ENCODE assay signal across 10 cellular contexts in the genomic region with DNA sequence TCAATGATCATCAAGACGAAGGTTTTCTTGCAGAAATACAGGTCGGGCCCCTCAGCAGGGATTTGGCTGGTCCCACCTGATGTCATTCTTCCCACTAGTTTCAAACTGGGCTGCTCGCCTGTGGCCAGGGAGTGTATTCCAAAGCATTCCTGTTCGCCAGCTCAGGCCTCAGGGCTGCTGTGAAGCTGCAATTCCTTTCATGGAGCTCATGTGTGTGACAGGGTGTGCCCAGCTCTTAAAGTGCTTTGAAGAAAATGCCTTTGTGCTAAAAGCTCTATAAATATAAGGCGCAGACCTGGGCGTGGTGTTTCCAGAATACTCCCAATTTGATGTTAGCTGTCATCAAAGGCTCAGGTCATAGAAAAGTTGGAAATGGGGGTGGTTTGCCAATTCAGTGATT.
A peak's percentile ranks its signal among the peaks of the same experiment; 100 is the strongest.
DNase-seq lines count a peak whose midpoint lies in the region; ATAC-seq, FAIRE-seq and TF ChIP-seq lines count a peak whose summit lies in the region.
"Had no signal": no experiment of that assay in that cellular context is flagged by ENCODE, and none has a peak within 500 bp of the region (broad histone marks: within the 10 kb centered on the region; RNA-seq: fewer than 3 reads in every experiment).

No MANE protein-coding gene starts in this region.

- peak overlapping the region; percentile 41 for H2AFZ ChIP-seq in HCT116 (ENCODE audit: low read depth, low read length, poor library complexity, severe bottlenecking)

- WGBS in A549 (ENCODE audit: missing lambda C conversion rate) = 41% methylated on average over 6 of the region's 6 CpGs

- no peak overlapping the region for H3K27ac Mint-ChIP-seq in activated T-helper 17 cell treated with anti-CD3 and anti-CD28 coated beads, Interleukin-2, amount 50 U/mL, for 72 hours
- H3K27ac Mint-ChIP-seq: effector memory CD8-positive, alpha-beta T cell had no signal

- H3K9ac ChIP-seq in HCT116 (ENCODE audit: low read length) = no peak overlapping the region
- H3K9ac ChIP-seq: BLaER1 treated with 17β-estradiol and CSF1 and Interleukin-3, amounts not matched to agents 10 nM and 100 nM had no signal

- no peaks in the 10 kb centered on the region; the same call in 2 of the 3 replicates for H3K9me3 ChIP-seq in A549
- H3K9me3 ChIP-seq in HCT116 (ENCODE audit: control insufficient read depth in 1 of 2, insufficient read depth in 1 of 2, low read depth in 1 of 2, low read length in 2 of 2) = no peaks in the 10 kb centered on the region
- H3K9me3 ChIP-seq: BLaER1 treated with 17β-estradiol and CSF1 and Interleukin-3, amounts not matched to agents 10 nM and 100 nM had no signal

- no TSS peak for BruUV-seq in HCT116 (replicated peaks; lab: Mats Ljungman, UMichigan)

- H3K4me3 ChIP-seq in A549 (no peak overlapping the region), HCT116 (replicated peaks in 1 of 2; ENCODE audit: low read depth in 1 of 2, low read length in 2 of 2) (no peak overlapping the region), bronchial epithelial cell (ENCODE audit: low read depth, low read length) (no peak overlapping the region)
- H3K4me3 ChIP-seq: BLaER1 treated with 17β-estradiol and CSF1 and Interleukin-3, amounts not matched to agents 10 nM and 100 nM had no signal

- no peaks in the 10 kb centered on the region for H4K20me1 ChIP-seq in HCT116 (ENCODE audit: insufficient read depth)
- H4K20me1 ChIP-seq: BLaER1 treated with 17β-estradiol and CSF1 and Interleukin-3, amounts not matched to agents 10 nM and 100 nM had no signal

- TF ChIP-seq POLR2A in A549 (IDR thresholded peaks at IDR 0.05; ENCODE audit: low read length) = no peak
- no peak for TF ChIP-seq POLR2A in HCT116 (IDR thresholded peaks at IDR 0.05; ENCODE audit: borderline replicate concordance, extremely low read depth, insufficient read depth, insufficient read length)

- no peaks in the 10 kb centered on the region for H3K36me3 Mint-ChIP-seq in activated T-helper 17 cell treated with anti-CD3 and anti-CD28 coated beads, Interleukin-2, amount 50 U/mL, for 72 hours (ENCODE audit: low read depth)

- H3K4me2 ChIP-seq in A549 (peak overlapping the region; percentile 38), HCT116 (ENCODE audit: low read length) (peak overlapping the region; percentile 61)
- H3K4me2 ChIP-seq: BLaER1 treated with 17β-estradiol and CSF1 and Interleukin-3, amounts not matched to agents 10 nM and 100 nM had no signal

- H3K36me3 ChIP-seq in HCT116 (ENCODE audit: control insufficient read depth in 1 of 2, insufficient read depth in 2 of 2, low read length in 2 of 2) (no peaks in the 10 kb centered on the region), bronchial epithelial cell (ENCODE audit: control insufficient read depth, insufficient read depth, low read length) (no peaks in the 10 kb centered on the region)
- H3K36me3 ChIP-seq: BLaER1 treated with 17β-estradiol and CSF1 and Interleukin-3, amounts not matched to agents 10 nM and 100 nM had no signal

- intact Hi-C loops in HCT116 (cut with micrococcal nuclease) = loop anchor here (1.0 kb wide), 5 partner anchors 139 to 363 kb away; partner anchors contain the start of gene BAMBI

- H3K27me3 Mint-ChIP-seq in activated T-helper 17 cell treated with anti-CD3 and anti-CD28 coated beads, Interleukin-2, amount 50 U/mL, for 72 hours = peaks cover 6% of the 10 kb centered on the region

- peak overlapping the region; percentile 65 to 80 for H3K27ac ChIP-seq in A549
- peak overlapping the region; percentile 23; the same call in 1 of the 2 replicates for H3K27ac ChIP-seq in HCT116 (ENCODE audit: low read depth, low read length)
- H3K27ac ChIP-seq: BLaER1 treated with 17β-estradiol and CSF1 and Interleukin-3, amounts not matched to agents 10 nM and 100 nM had no signal

- peak; percentile 46 to 88 for DNase-seq in A549 (ENCODE audit: low read depth in 1 of 2, low spot score in 1 of 2)
- DNase-seq in HCT116 (ENCODE audit: low read depth, low spot score) = peak; percentile 76
- peak; percentile 72 for DNase-seq in bronchial epithelial cell (ENCODE audit: low read depth)
- peak; percentile 97 for DNase-seq in islet precursor cell
- DNase-seq in DMS 273 treated with DMSO at 0.1 percent for 48 hours (lab: John Stamatoyannopoulos, UW) = no peak
- no peak for DNase-seq in NCI-H526 (lab: John Stamatoyannopoulos, UW)

- POLR2A ChIA-PET in A549 (lab: Yijun Ruan, JAX) = interaction anchor here (0.6 to 1.7 kb wide), 3 partner anchors 52 to 327 kb away, joined by 3 to 9 read pairs (median 6); partner anchors contain the start of gene BAMBI
- POLR2A ChIA-PET in HCT116 (lab: Charles Lee) = interaction anchor here (0.9 to 1.4 kb wide), 2 partner anchors 327 to 359 kb away, joined by 4 to 6 read pairs; no protein-coding TSS in a partner anchor

- no peaks in the 10 kb centered on the region for H3K79me2 ChIP-seq in HCT116 (ENCODE audit: insufficient read depth, low read length)

- no peaks in the 10 kb centered on the region for H3K27me3 ChIP-seq in HCT116 (ENCODE audit: insufficient read depth, low read length)
- no peaks in the 10 kb centered on the region for H3K27me3 ChIP-seq in bronchial epithelial cell (ENCODE audit: control insufficient read depth, insufficient read depth, low read length)
- H3K27me3 ChIP-seq: BLaER1 treated with 17β-estradiol and CSF1 and Interleukin-3, amounts not matched to agents 10 nM and 100 nM had no signal

- no peaks in the 10 kb centered on the region for H3K9me3 Mint-ChIP-seq in activated T-helper 17 cell treated with anti-CD3 and anti-CD28 coated beads, Interleukin-2, amount 50 U/mL, for 72 hours

- H3K4me1 ChIP-seq in A549 (peaks cover 26% of the 10 kb centered on the region), HCT116 (ENCODE audit: control insufficient read depth in 1 of 2, insufficient read depth in 2 of 2, low read length in 2 of 2) (peaks cover 7 to 34% of the 10 kb centered on the region in 2 experiments)

- TF ChIP-seq CTCF in A549 (IDR thresholded peaks at IDR 0.05) (no peak), HCT116 (IDR thresholded peaks at IDR 0.05 in 2 of 3, conservative IDR thresholded peaks at IDR 0.05 in 1 of 3; ENCODE audit: borderline replicate concordance in 1 of 3, insufficient read depth in 1 of 3, low read depth in 2 of 3, low read length in 2 of 3) (no peak), bronchial epithelial cell (IDR thresholded peaks at IDR 0.05; ENCODE audit: insufficient read depth, low read length, severe bottlenecking) (no peak)

- no peaks in the 10 kb centered on the region for H3K4me1 Mint-ChIP-seq in activated T-helper 17 cell treated with anti-CD3 and anti-CD28 coated beads, Interleukin-2, amount 50 U/mL, for 72 hours

- TF ChIP-seq RAD21 in A549 (conservative IDR thresholded peaks at IDR 0.05 in 1 of 2, IDR thresholded peaks at IDR 0.05 in 1 of 2) = no peak
- TF ChIP-seq RAD21 in HCT116 (IDR thresholded peaks at IDR 0.05; ENCODE audit: low read depth) = no peak

- CTCF ChIA-PET in A549 (lab: Yijun Ruan, JAX) (interaction anchor here (0.7 to 5.0 kb wide), 45 partner anchors 10 to 401 kb away, joined by 3 to 57 read pairs (median 4); partner anchors contain the start of gene BAMBI), HCT116 (lab: Charles Lee) (interaction anchor here (0.9 to 4.0 kb wide), 13 partner anchors 13 to 363 kb away, joined by 3 to 87 read pairs (median 3); no protein-coding TSS in a partner anchor)

- no peak overlapping the region for H3K4me3 Mint-ChIP-seq in activated T-helper 17 cell treated with anti-CD3 and anti-CD28 coated beads, Interleukin-2, amount 50 U/mL, for 72 hours
- H3K4me3 Mint-ChIP-seq: effector memory CD8-positive, alpha-beta T cell had no signal

- RAD21 ChIA-PET in HCT116 (lab: Charles Lee; ENCODE audit: low non-redundant PET in 1 of 2, low total read pairs in 2 of 2, uncharacterized antibody in 2 of 2, unreplicated experiment in 2 of 2) = interaction anchor here (1.3 to 2.5 kb wide), 4 partner anchors 152 to 327 kb away, joined by 4 to 34 read pairs (median 10); no protein-coding TSS in a partner anchor

- H3K9me2 ChIP-seq in HCT116 (ENCODE audit: insufficient read depth) = no peaks in the 10 kb centered on the region

- peak; percentile 87 to 89 for ATAC-seq in A549
- peak; percentile 87 for ATAC-seq in HCT116
- ATAC-seq in activated T-helper 17 cell treated with anti-CD3 and anti-CD28 coated beads, Interleukin-2, amount 50 U/mL, for 72 hours (replicated peaks) = no peak
- ATAC-seq in GM19463 (IDR thresholded peaks at IDR 0.05; ENCODE audit: unreplicated experiment) = no peak
- ATAC-seq: effector memory CD8-positive, alpha-beta T cell had no signal

- FAIRE-seq in A549 (lab: Jason Lieb, UNC) (peak; percentile 79), bronchial epithelial cell (lab: Jason Lieb, UNC) (peak; percentile 64)

- peak in 1 of 2 experiments; percentile 35; a peak in 1 of 5 replicates for TF ChIP-seq EP300 in A549 (IDR thresholded peaks at IDR 0.05)

TF ChIP-seq in A549, 52 proteins besides CTCF, POLR2A, EP300 and RAD21 (continues in another document):
- TF ChIP-seq JUN (IDR thresholded peaks at IDR 0.05) = 0 out of 5 replicates have a peak, but pooled peaks of 1 of the 2 experiments have one; percentile 12
- no peak for TF ChIP-seq HES2 (IDR thresholded peaks at IDR 0.05)
- no peak for TF ChIP-seq SMC3 (IDR thresholded peaks at IDR 0.05)
- no peak for TF ChIP-seq NR3C1 (IDR thresholded peaks at IDR 0.05)
- no peak for TF ChIP-seq FOSL2 (IDR thresholded peaks at IDR 0.05)
- peak; percentile 34; the same call in 1 of the 2 replicates for TF ChIP-seq FOSL2 (CRISPR knock-in tag; IDR thresholded peaks at IDR 0.05)
- no peak for TF ChIP-seq HEYL (CRISPR knock-in tag; IDR thresholded peaks at IDR 0.05)

TF ChIP-seq in HCT116, 20 proteins besides CTCF, POLR2A, EP300 and RAD21 (continues in another document):
- TF ChIP-seq SP1 (IDR thresholded peaks at IDR 0.05; ENCODE audit: low read depth) (peak; percentile 50), MAX (IDR thresholded peaks at IDR 0.05) (peak; percentile 24; the same call in 1 of the 2 replicates), ATF3 (IDR thresholded peaks at IDR 0.05) (no peak), ELF1 (IDR thresholded peaks at IDR 0.05; ENCODE audit: borderline replicate concordance, low read depth) (no peak), CEBPB (IDR thresholded peaks at IDR 0.05; ENCODE audit: low read depth) (no peak), ZNF274 (IDR thresholded peaks at IDR 0.05; ENCODE audit: low read depth, low read length) (no peak), EGR1 (IDR thresholded peaks at IDR 0.05; ENCODE audit: low read depth) (no peak), FOSL1 (IDR thresholded peaks at IDR 0.05; ENCODE audit: low read depth) (no peak), YY1 (IDR thresholded peaks at IDR 0.05; ENCODE audit: extremely low read depth, insufficient replicate concordance, low read depth, low read length) (no peak)

Comparison
In these comparisons a context has a peak if more than half of its experiments do, and no peak if none do; other contexts are left out.
1. ATAC-seq: peak in A549 (2 of 2) and HCT116 (single experiment); none in activated T-helper 17 cell treated with anti-CD3 and anti-CD28 coated beads, Interleukin-2, amount 50 U/mL, for 72 hours (single experiment) and GM19463 (single experiment).
2. DNase-seq: peak in A549 (2 of 2), HCT116 (single experiment), bronchial epithelial cell (single experiment) and islet precursor cell (single experiment); none in DMS 273 treated with DMSO at 0.1 percent for 48 hours (single experiment) and NCI-H526 (0 of 2).
3. Of the 6 proteins assayed by ChIP-seq in both A549 and HCT116: peak only in A549: none; only in HCT116: MAX; in both: none; in neither: 5.